ENCODE assay signal across 9 cellular contexts in the genomic region with DNA sequence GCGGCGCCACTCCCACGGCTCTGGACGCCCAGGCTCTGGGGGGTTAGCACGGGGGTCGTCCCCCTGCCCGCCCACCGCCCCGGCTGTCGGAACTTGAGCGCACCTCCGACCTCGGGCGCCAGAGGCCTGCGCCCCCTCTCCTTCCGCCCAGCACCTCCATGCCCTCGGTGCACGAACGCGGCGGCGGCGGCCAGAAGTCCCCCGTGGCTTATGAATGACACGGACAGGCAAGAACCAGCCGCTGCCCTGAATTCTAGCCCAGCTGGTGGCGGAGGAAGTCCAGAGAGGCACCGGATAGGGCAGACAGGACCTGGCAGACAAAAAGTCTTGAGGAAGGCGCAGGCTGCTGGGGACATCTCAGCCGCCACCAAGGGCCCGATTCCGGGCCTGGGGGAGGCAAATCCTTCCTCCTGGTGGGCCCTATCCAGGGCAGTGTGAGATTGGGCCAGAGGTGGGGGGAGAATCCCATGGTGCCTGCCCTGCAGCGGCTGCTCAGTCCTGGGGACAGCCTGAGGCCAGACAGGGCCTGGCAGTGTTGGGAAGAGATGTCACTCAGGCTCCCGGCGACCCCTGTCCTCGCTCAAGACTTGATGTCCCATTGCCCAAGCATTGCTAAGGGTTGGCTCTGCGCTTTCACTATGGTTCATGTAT. TPM values are rescaled to one million over a fixed set of nuclear protein-coding genes. Genes with fewer than 3 reads are reported as not detected.
DNase-seq lines count a peak whose midpoint lies in the region; ATAC-seq and TF ChIP-seq lines count a peak whose summit lies in the region.
"Had no signal": no experiment of that assay in that cellular context is flagged by ENCODE, and none has a peak within 500 bp of the region (broad histone marks: within the 10 kb centered on the region; RNA-seq: fewer than 3 reads in every experiment).

No MANE protein-coding gene starts in this region.

- H3K36me3 ChIP-seq in GM23248 (ENCODE audit: low read depth): no peaks in the 10 kb centered on the region
- H3K36me3 ChIP-seq in body of pancreas (replicated peaks in 1 of 2; ENCODE audit: insufficient read depth in 1 of 2, low read depth in 2 of 2): no peaks in the 10 kb centered on the region
- H3K36me3 ChIP-seq in skeletal muscle satellite cell (ENCODE audit: insufficient read depth, low read length): no peaks in the 10 kb centered on the region

- H3K4me1 ChIP-seq in GM23248 (ENCODE audit: insufficient read depth): 0 out of 2 replicates have a peak, but pooled peaks cover 3% of the 10 kb centered on the region
- H3K4me1 ChIP-seq in body of pancreas: peaks cover 29% of the 10 kb centered on the region
- H3K4me1 ChIP-seq in skeletal muscle satellite cell (ENCODE audit: control insufficient read depth, insufficient read depth, low read length): peaks cover 24% of the 10 kb centered on the region

- peak overlapping the region; percentile 65; the same call in 1 of the 2 replicates for H3K4me3 ChIP-seq in GM23248
- no peak overlapping the region for H3K4me3 ChIP-seq in body of pancreas
- H3K4me3 ChIP-seq in skeletal muscle satellite cell (ENCODE audit: low read length): peak overlapping the region; percentile 56

- no peak for TF ChIP-seq CTCF in body of pancreas (IDR thresholded peaks at IDR 0.05)

- no peaks in the 10 kb centered on the region for H3K9me2 ChIP-seq in GM23248 (ENCODE audit: insufficient read depth)

- H3K4me2 ChIP-seq in GM23248 (ENCODE audit: unreplicated experiment): no peak overlapping the region
- peak overlapping the region; percentile 76 for H3K4me2 ChIP-seq in skeletal muscle satellite cell (ENCODE audit: low read length)

- H3K79me2 ChIP-seq in GM23248 (ENCODE audit: insufficient read depth): no peaks in the 10 kb centered on the region

- in situ Hi-C loops in GM23248 (cut with MboI): no loop called here

- peak overlapping the region; percentile 56; the same call in 1 of the 2 replicates for H3K9ac ChIP-seq in GM23248
- peak overlapping the region; percentile 35 for H3K9ac ChIP-seq in skeletal muscle satellite cell (ENCODE audit: low read depth, low read length)

- no peaks in the 10 kb centered on the region for H3K9me3 ChIP-seq in GM23248 (ENCODE audit: low read depth)
- H3K9me3 ChIP-seq in body of pancreas: no peaks in the 10 kb centered on the region
- no peaks in the 10 kb centered on the region for H3K9me3 ChIP-seq in skeletal muscle satellite cell (replicated peaks; ENCODE audit: low read length)

- H3K27ac ChIP-seq in GM23248 (no peak overlapping the region), body of pancreas (peak overlapping the region in 3 of 4 donors; percentile 29 to 50 (median 43))

- DNase-seq in GM23248 (no peak), body of pancreas (no peak), islet precursor cell (peak; percentile 79), ureter (ENCODE audit: low spot score) (no peak), SIG-M5 (lab: John Stamatoyannopoulos, UW) (no peak)
- no peak for DNase-seq in activated effector memory CD4-positive, alpha-beta T cell treated with Interleukin-2 at 50 U/mL for 16 hours
- no peak for DNase-seq in stimulated activated naive CD4-positive, alpha-beta T cell (lab: John Stamatoyannopoulos, UW)

- H4K20me1 ChIP-seq in GM23248 (ENCODE audit: insufficient read depth): no peaks in the 10 kb centered on the region

- ATAC-seq in body of pancreas: no peak

- TF ChIP-seq POLR2A in body of pancreas (IDR thresholded peaks at IDR 0.05): no peak

- 59 to 63% methylated on average over 23 to 24 of the region's 37 CpGs for WGBS in GM23248 (ENCODE audit: low coverage in 1 of 2, low lambda C conversion rate in 2 of 2, missing lambda C conversion rate in 2 of 2), 2 experiments
- WGBS in body of pancreas, 2 donors: 48 to 74% methylated on average over 10 to 33 of the region's 37 CpGs

- intact Hi-C loops in body of pancreas (cut with DNase I): no loop called here

- H2AFZ ChIP-seq in GM23248: 0 out of 2 replicates have a peak overlapping the region, but pooled peaks have one; percentile 35

- no peaks in the 10 kb centered on the region for H3K27me3 ChIP-seq in GM23248 (replicated peaks; ENCODE audit: insufficient read depth)
- peaks cover 0 to 10% of the 10 kb centered on the region in 2 donors for H3K27me3 ChIP-seq in body of pancreas
- H3K27me3 ChIP-seq in skeletal muscle satellite cell (ENCODE audit: control insufficient read depth, insufficient read depth, low read length): peaks cover 41% of the 10 kb centered on the region

- no peaks in the 10 kb centered on the region for H3F3A ChIP-seq in GM23248 (ENCODE audit: insufficient read depth)

RNA-seq across cellular contexts. Expression of a gene that starts 0.9 kb away (rescaled TPM):
- total RNA-seq in GM23248 (2014; rRNA removed; shearing (Covaris generic)): 6.3 and 8.3 TPM in 2 replicates
- 1.1 and 1.6 TPM in 2 replicates for polyA plus RNA-seq in GM23248 (2016; fragmentation: Nextera tagmentation; extraction: Ambion mirVana)
- 10 to 100 TPM in 1 of 2 donors, 1 to 10 TPM in 1; 9.6 to 21.1 TPM for total RNA-seq in body of pancreas
- total RNA-seq in skeletal muscle satellite cell (2012; rRNA removed): 12.7 and 12.9 TPM in 2 replicates
- 24.6 TPM for total RNA-seq in ureter

RNA-seq across cellular contexts. Expression of a gene that starts 1.4 kb away (rescaled TPM):
- total RNA-seq in GM23248 (2014; rRNA removed; shearing (Covaris generic)): 1.5 and 3.4 TPM in 2 replicates
- polyA plus RNA-seq in GM23248 (2016; fragmentation: Nextera tagmentation; extraction: Ambion mirVana): 0.43 and 0.93 TPM in 2 replicates
- 1 to 10 TPM in 1 of 2 donors, under 1 TPM in 1; 0.52 to 4.6 TPM for total RNA-seq in body of pancreas
- total RNA-seq in skeletal muscle satellite cell (2012; rRNA removed): 0.22 and 1.0 TPM in 2 replicates
- 11.5 TPM for total RNA-seq in ureter
- total RNA-seq: HT1080 had no signal

RNA-seq across cellular contexts. Expression of a gene that starts 37.2 kb away (rescaled TPM):
- total RNA-seq in GM23248 (2014; rRNA removed; shearing (Covaris generic)): 8.9 and 10.0 TPM in 2 replicates
- 12.7 and 12.9 TPM in 2 replicates for polyA plus RNA-seq in GM23248 (2016; fragmentation: Nextera tagmentation; extraction: Ambion mirVana)
- total RNA-seq in body of pancreas: 10 to 100 TPM; 23.1 to 48.1 TPM
- 6.6 and 9.6 TPM in 2 replicates for total RNA-seq in skeletal muscle satellite cell (2012; rRNA removed)
- total RNA-seq in ureter: 41.6 TPM

RNA-seq across cellular contexts. Expression of a gene that starts 47.3 kb away (rescaled TPM):
- total RNA-seq in GM23248 (2014; rRNA removed; shearing (Covaris generic)): 0.65 and 1.4 TPM in 2 replicates
- polyA plus RNA-seq in GM23248 (2016; fragmentation: Nextera tagmentation; extraction: Ambion mirVana): 0.96 and 1.0 TPM in 2 replicates
- total RNA-seq in body of pancreas (10 to 100 TPM in 1 of 2 donors, 1 to 10 TPM in 1; 6.9 to 10.1 TPM), ureter (28.7 TPM)
- 0.22 TPM in 1 of 2 replicates, not detected in the other for total RNA-seq in skeletal muscle satellite cell (2012; rRNA removed)
- total RNA-seq: HT1080 had no signal

Comparison
In these comparisons a context has a peak if more than half of its experiments do, and no peak if none do; other contexts are left out.
1. H3K4me3 ChIP-seq: peak in GM23248 (single experiment) and skeletal muscle satellite cell (single experiment); none in body of pancreas (0 of 2).